ENCODE assay signal across 8 cellular contexts in the genomic region with DNA sequence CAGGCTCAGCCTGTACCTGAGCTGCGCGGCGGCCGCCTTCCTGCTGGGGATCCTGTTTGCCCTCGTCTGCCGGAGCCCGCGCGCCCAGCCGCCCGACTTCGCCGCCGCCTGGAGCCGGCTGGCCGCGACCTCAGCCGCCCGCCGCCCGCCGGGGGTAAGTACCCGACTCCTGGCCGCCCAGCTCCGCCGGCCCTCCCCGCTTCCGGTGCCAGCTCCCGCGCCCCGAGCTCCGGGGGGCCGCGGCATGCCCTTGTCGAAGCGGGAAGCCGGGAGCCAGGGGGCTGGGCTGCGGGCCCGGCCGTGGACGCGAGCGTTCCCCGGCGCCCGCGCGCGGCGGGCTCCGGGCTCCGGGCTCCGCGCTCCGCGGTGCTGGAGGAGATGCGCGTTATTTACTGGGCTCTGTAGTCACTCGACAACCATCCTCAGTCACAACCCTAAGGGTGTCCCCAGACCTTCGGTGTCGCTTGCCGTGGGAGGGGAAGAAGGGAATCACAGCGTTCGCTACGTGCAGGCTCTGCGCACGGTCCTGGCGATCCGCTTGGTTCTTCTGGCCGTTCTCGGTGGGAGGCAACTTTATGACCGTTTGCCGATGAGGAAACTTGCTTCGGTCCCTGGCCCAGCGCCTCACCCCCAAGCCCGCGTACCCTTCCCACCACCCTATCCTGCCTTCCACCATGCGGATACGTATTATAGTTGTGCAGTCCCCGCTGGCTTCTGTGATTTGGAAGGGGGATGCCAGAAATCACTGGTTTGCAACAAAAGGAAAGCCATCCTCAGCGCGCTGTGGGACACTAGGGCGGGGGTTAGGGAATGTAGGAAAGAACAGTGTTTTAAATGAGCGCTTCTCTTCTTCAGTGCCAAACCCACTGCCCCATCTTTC. TPM values are rescaled to one million over a fixed set of nuclear protein-coding genes. Genes with fewer than 3 reads are reported as not detected.
DNase-seq lines count a peak whose midpoint lies in the region; ATAC-seq and TF ChIP-seq lines count a peak whose summit lies in the region.

No MANE protein-coding gene starts in this region.

- 0% methylated on average over 74 to 84 of the region's 84 CpGs for WGBS in heart right ventricle, 2 donors

- H3K27me3 ChIP-seq in SJCRH30 (no peaks in the 10 kb centered on the region), heart right ventricle (peaks cover 0 to 43% (median 0%) of the 10 kb centered on the region in 7 donors)

- intact Hi-C loops in activated CD4-positive, alpha-beta T cell treated with anti-CD3 and anti-CD28 coated beads for 36 hours (cut with DNase I, micrococcal nuclease), result loop anchor here in 1 of 2 experiments (5.0 kb wide), 1 partner anchor 37 kb away; no protein-coding TSS in a partner anchor
- intact Hi-C loops in heart right ventricle (cut with DNase I), result loop anchor here in 7 of 10 donors (5.0 to 10.0 kb wide), 4 partner anchors 47 to 187 kb away; a partner anchor contains a TSS
- intact Hi-C loops in posterior cingulate gyrus (cut with DNase I), result loop anchor here (5.0 kb wide), 1 partner anchor 92 kb away; no protein-coding TSS in a partner anchor

- H3K9me3 ChIP-seq in SJCRH30 (replicated peaks) (no peaks in the 10 kb centered on the region), heart right ventricle (no peaks in the 10 kb centered on the region)

- H3K4me1 Mint-ChIP-seq in activated CD4-positive, alpha-beta T cell treated with anti-CD3 and anti-CD28 coated beads for 36 hours, result peaks cover 25% of the 10 kb centered on the region

- H3K27me3 Mint-ChIP-seq in activated CD4-positive, alpha-beta T cell treated with anti-CD3 and anti-CD28 coated beads for 36 hours, result peaks cover 2% of the 10 kb centered on the region

- H3K27ac Mint-ChIP-seq in activated CD4-positive, alpha-beta T cell treated with anti-CD3 and anti-CD28 coated beads for 36 hours, result peak overlapping the region; percentile 67

- H3K9me3 Mint-ChIP-seq in activated CD4-positive, alpha-beta T cell treated with anti-CD3 and anti-CD28 coated beads for 36 hours (ENCODE audit: low read depth), result no peaks in the 10 kb centered on the region

- peak overlapping the region; percentile 73 for H3K4me3 ChIP-seq in SJCRH30
- H3K4me3 ChIP-seq in heart right ventricle, result peak overlapping the region; percentile 54 to 94 (median 70)

- ATAC-seq in activated CD4-positive, alpha-beta T cell treated with anti-CD3 and anti-CD28 coated beads for 36 hours, result peak; percentile 57
- peak; percentile 1 for ATAC-seq in HG03025 (IDR thresholded peaks at IDR 0.05; ENCODE audit: low FRiP score, unreplicated experiment)
- ATAC-seq in heart right ventricle, result peak; percentile 9 to 54 (median 37)

- H3K27ac ChIP-seq in SJCRH30, result peak overlapping the region; percentile 18; the same call in 1 of the 2 replicates
- peak overlapping the region; percentile 65 to 91 (median 87) for H3K27ac ChIP-seq in heart right ventricle

- POLR2A ChIA-PET in activated CD4-positive, alpha-beta T cell treated with anti-CD3 and anti-CD28 coated beads for 36 hours (lab: Charles Lee), result no interaction called here

- no peak for TF ChIP-seq CTCF in heart right ventricle (IDR thresholded peaks at IDR 0.05)

- DNase-seq in activated CD4-positive, alpha-beta T cell treated with anti-CD3 and anti-CD28 coated beads for 36 hours, result peak; percentile 71
- no peak for DNase-seq in activated CD4-positive, alpha-beta T cell treated with anti-CD3 and anti-CD28 coated beads for 1 hour
- DNase-seq in SJCRH30 (peak; percentile 43 to 54), amniotic epithelial cell (ENCODE audit: low read depth) (peak; percentile 51), heart right ventricle (peak; percentile 54 to 58), posterior cingulate gyrus (peak in 8 of 10 donors; percentile 30 to 90 (median 41)), amniotic stem cell (lab: John Stamatoyannopoulos, UW) (no peak)

- H3K4me1 ChIP-seq in SJCRH30 (no peaks in the 10 kb centered on the region; the same call in 1 of the 2 replicates), heart right ventricle (peaks cover 0 to 26% (median 20%) of the 10 kb centered on the region in 9 donors)

- H3K4me3 Mint-ChIP-seq in activated CD4-positive, alpha-beta T cell treated with anti-CD3 and anti-CD28 coated beads for 36 hours, result peak overlapping the region; percentile 89

- no peaks in the 10 kb centered on the region for H3K36me3 ChIP-seq in SJCRH30
- no peaks in the 10 kb centered on the region for H3K36me3 ChIP-seq in heart right ventricle

- CTCF ChIA-PET in activated CD4-positive, alpha-beta T cell treated with anti-CD3 and anti-CD28 coated beads for 36 hours (lab: Charles Lee), result interaction anchor here (0.8 to 1.6 kb wide), 4 partner anchors 16 to 387 kb away, joined by 3 to 5 read pairs (median 3); no protein-coding TSS in a partner anchor

- no peaks in the 10 kb centered on the region for H3K36me3 Mint-ChIP-seq in activated CD4-positive, alpha-beta T cell treated with anti-CD3 and anti-CD28 coated beads for 36 hours (ENCODE audit: low read depth)

RNA-seq across cellular contexts. Expression of a gene that starts 0.9 kb away (rescaled TPM):
- 10 to 100 TPM; 14.8 to 15.0 TPM for total RNA-seq in activated CD4-positive, alpha-beta T cell treated with anti-CD3 and anti-CD28 coated beads for 36 hours
- 16.8 and 17.7 TPM in 2 replicates for total RNA-seq in SJCRH30 (2014; rRNA removed; shearing (Covaris generic))
- 10 to 100 TPM in 3 of 10 donors, 1 to 10 TPM in 7; 7.4 to 12.6 (median 9.8) TPM for total RNA-seq in heart right ventricle
- polyA plus RNA-seq in heart right ventricle, result 1 to 10 TPM; 4.4 to 6.3 TPM

RNA-seq across cellular contexts. Expression of a gene that starts 6.5 kb away (rescaled TPM):
- total RNA-seq in activated CD4-positive, alpha-beta T cell treated with anti-CD3 and anti-CD28 coated beads for 36 hours, result 10 to 100 TPM; 54.6 to 81.8 TPM
- total RNA-seq in SJCRH30 (2014; rRNA removed; shearing (Covaris generic)), result 18.2 and 19.7 TPM in 2 replicates
- total RNA-seq in heart right ventricle, result 10 to 100 TPM; 10.6 to 20.9 (median 13.0) TPM
- 1 to 10 TPM; 3.3 to 4.0 TPM for polyA plus RNA-seq in heart right ventricle

Comparison
In these comparisons a context has a peak if more than half of its experiments do, and no peak if none do; other contexts are left out.
1. DNase-seq: peak in activated CD4-positive, alpha-beta T cell treated with anti-CD3 and anti-CD28 coated beads for 36 hours (single experiment), SJCRH30 (2 of 2), amniotic epithelial cell (single experiment), heart right ventricle (2 of 2) and posterior cingulate gyrus (8 of 10); none in activated CD4-positive, alpha-beta T cell treated with anti-CD3 and anti-CD28 coated beads for 1 hour (single experiment) and amniotic stem cell (single experiment).
2. ATAC-seq: peak in every context shown above with its lines; median percentile 57 in activated CD4-positive, alpha-beta T cell treated with anti-CD3 and anti-CD28 coated beads for 36 hours; 37 in heart right ventricle; 1 in HG03025.